In genomic region chr17:80948091-80948960, GRCh38 we compare ENCODE assay signal across 1 cellular context.
TF ChIP-seq lines count a peak whose summit lies in the region.

No MANE protein-coding gene starts in this region.

TF ChIP-seq in IMR-90, 13 proteins besides CTCF, POLR2A, EP300 and RAD21 (continued from another document):
- TF ChIP-seq ELK1 (IDR thresholded peaks at IDR 0.05; ENCODE audit: borderline replicate concordance, low read depth, low read length) (no peak), CHD1 (IDR thresholded peaks at IDR 0.05; ENCODE audit: low read depth, low read length) (no peak), NFE2L2 (IDR thresholded peaks at IDR 0.05; ENCODE audit: low read depth, low read length) (no peak), FOS (IDR thresholded peaks at IDR 0.05; ENCODE audit: low read depth, low read length) (no peak), MXI1 (IDR thresholded peaks at IDR 0.05; ENCODE audit: borderline replicate concordance, low read depth, low read length) (no peak)
